Comparison of ENCODE assay signal across 22 cellular contexts in genomic region chr12:112810235-112810917, GRCh38. TPM values are rescaled to one million over a fixed set of nuclear protein-coding genes. Genes with fewer than 3 reads are reported as not detected.
"Had no signal": no experiment of that assay in that cellular context is flagged by ENCODE, and none has a peak within 500 bp of the region (broad histone marks: within the 10 kb centered on the region; RNA-seq: fewer than 3 reads in every experiment).

No MANE protein-coding gene starts in this region.

- H3K4me3 Mint-ChIP-seq: IgD-negative memory B cell; T-cell; T-helper 1 cell treated with Interleukin-12 subunit alpha and Interleukin-12 subunit beta and Interleukin-4 antibody, amounts not matched to agents 30 μg/mL and 1 μg/mL, for 36 hours had no signal

- H3K4me1 Mint-ChIP-seq: T-cell had no signal

- DNase-seq: Kasumi-1, MV-4-11, NCI-H1048, NCI-H1105, NCI-H1436 treated with DMSO at 0.1 percent for 48 hours, NCI-H1694, NCI-H2029 treated with DMSO at 0.1 percent for 48 hours, NCI-H2171 treated with DMSO at 0.1 percent for 48 hours, NCI-H345, NCI-H446 treated with DMSO at 0.1 percent for 48 hours, NCI-H510A treated with DMSO at 0.1 percent for 48 hours, SHP77, SW 1271, T-cell had no signal

- H3K9me3 Mint-ChIP-seq: IgD-negative memory B cell; T-cell; T-helper 1 cell treated with Interleukin-12 subunit alpha and Interleukin-12 subunit beta and Interleukin-4 antibody, amounts not matched to agents 30 μg/mL and 1 μg/mL, for 36 hours had no signal

- H3K4me3 ChIP-seq: K562 had no signal

- ATAC-seq: K562, T-cell had no signal

- H3K27ac ChIP-seq: KMS-11, RWPE1 had no signal

- H3K4me2 ChIP-seq: KMS-11 had no signal

- H3K9ac ChIP-seq: KMS-11 had no signal

- H3K36me3 Mint-ChIP-seq: IgD-negative memory B cell, T-cell had no signal

- H3K27ac Mint-ChIP-seq: IgD-negative memory B cell; T-cell; T-helper 1 cell treated with Interleukin-12 subunit alpha and Interleukin-12 subunit beta and Interleukin-4 antibody, amounts not matched to agents 30 μg/mL and 1 μg/mL, for 36 hours had no signal

RNA-seq across cellular contexts. Expression of gene RPH3A, which starts 18.8 kb away (rescaled TPM):
- total RNA-seq: HT1080, K562, MCF 10A, SK-MEL-5, T-cell had no signal
- polyA plus RNA-seq: IgD-negative memory B cell had no signal
